ENCODE assay signal across 8 cellular contexts in genomic region chr2:178112202-178113152, GRCh38. TPM values are rescaled to one million over a fixed set of nuclear protein-coding genes. Genes with fewer than 3 reads are reported as not detected.
A peak's percentile ranks its signal among the peaks of the same experiment; 100 is the strongest.
DNase-seq lines count a peak whose midpoint lies in the region; ATAC-seq and TF ChIP-seq lines count a peak whose summit lies in the region.

Gene RBM45, plus strand, starts transcription at chr2:178112437. Its CDS starts 110 bp downstream, at chr2:178112547.

- H3K27ac ChIP-seq in PC-3 (ENCODE audit: low read length) (peak within 1 kb of the TSS; percentile 26; the same call in 1 of the 2 replicates), esophagus (ENCODE audit: low read depth in 2 of 2, low read length in 1 of 2) (peak within 1 kb of the TSS; percentile 52 to 83), muscle layer of colon (ENCODE audit: low read depth, low read length) (peak within 1 kb of the TSS; percentile 83)

- peak; percentile 91 for TF ChIP-seq CTCF in PC-3 (conservative IDR thresholded peaks at IDR 0.05; ENCODE audit: low read depth, low read length)

- H2AFZ ChIP-seq in PC-3 (ENCODE audit: low read length): peak within 1 kb of the TSS; percentile 95

- intact Hi-C loops in PC-3 (cut with micrococcal nuclease): loop anchor here (1.0 kb wide), 2 partner anchors 302 to 307 kb away; no protein-coding TSS in a partner anchor

- H3K36me3 Mint-ChIP-seq in IgD-negative memory B cell: peaks cover 2% of the 10 kb centered on the region

- POLR2A ChIA-PET in PC-3 (lab: Charles Lee; ENCODE audit: unreplicated experiment): no interaction called here

- DNase-seq in DMS53 treated with DMSO at 0.1 percent for 48 hours (lab: John Stamatoyannopoulos, UW; ENCODE audit: unreplicated experiment) (peak; percentile 94), PC-3 (peak; percentile 94), activated T-cell treated with anti-CD3 and anti-CD28 coated beads for 48 hours (ENCODE audit: low read depth) (peak; percentile 86)
- DNase-seq in stimulated activated CD8-positive, alpha-beta memory T cell treated with anti-CD3 and anti-CD28 coated beads, Interleukin-7, amount 100 ng/mL, for 24 hours (ENCODE audit: low read depth): peak; percentile 75

- H3K9me2 ChIP-seq in PC-3 (replicated peaks; ENCODE audit: low read length): no peaks in the 10 kb centered on the region

- H3K4me1 ChIP-seq in PC-3 (ENCODE audit: insufficient read depth, low read length): peaks cover 9% of the 10 kb centered on the region
- H3K4me1 ChIP-seq in esophagus (ENCODE audit: control insufficient read depth in 2 of 2, insufficient read depth in 2 of 2, low read length in 1 of 2): no peaks in the 10 kb centered on the region
- peaks cover 7% of the 10 kb centered on the region for H3K4me1 ChIP-seq in muscle layer of colon (ENCODE audit: insufficient read depth, low read length)

- H3K9ac ChIP-seq in PC-3 (ENCODE audit: low read length) (peak within 1 kb of the TSS; percentile 73), muscle layer of colon (ENCODE audit: low read length) (peak within 1 kb of the TSS; percentile 88)

- ATAC-seq in GM21529 (IDR thresholded peaks at IDR 0.05; ENCODE audit: unreplicated experiment) (peak; percentile 89), PC-3 (peak; percentile 94)

- peak within 1 kb of the TSS in 2 of 3 donors; percentile 91 to 93 for H3K27ac Mint-ChIP-seq in IgD-negative memory B cell

- CTCF ChIA-PET in PC-3 (lab: Charles Lee): interaction anchor here (0.5 to 1.5 kb wide), 2 partner anchors 302 to 307 kb away, joined by 3 to 6 read pairs; no protein-coding TSS in a partner anchor

- H3K27me3 Mint-ChIP-seq in IgD-negative memory B cell: no peaks in the 10 kb centered on the region

- H3K9me3 ChIP-seq in PC-3 (ENCODE audit: low read length) (no peaks in the 10 kb centered on the region), esophagus (ENCODE audit: control insufficient read depth in 2 of 2, insufficient read depth in 1 of 2, low read depth in 1 of 2, low read length in 1 of 2) (no peaks in the 10 kb centered on the region), muscle layer of colon (ENCODE audit: low read length) (no peaks in the 10 kb centered on the region)

- H4K20me1 ChIP-seq in PC-3 (ENCODE audit: low read length): no peaks in the 10 kb centered on the region

- no peaks in the 10 kb centered on the region for H3K9me3 Mint-ChIP-seq in IgD-negative memory B cell

- H3F3A ChIP-seq in PC-3 (ENCODE audit: low read length, unreplicated experiment): no peaks in the 10 kb centered on the region

- BruUV-seq in PC-3 (replicated peaks; lab: Mats Ljungman, UMichigan): TSS peak; percentile 56

- H3K4me2 ChIP-seq in PC-3 (ENCODE audit: low read length): peak within 1 kb of the TSS; percentile 95

- H3K4me1 Mint-ChIP-seq in IgD-negative memory B cell: peaks cover 20 to 34% (median 24%) of the 10 kb centered on the region in 3 donors

- H3K4me3 ChIP-seq in PC-3 (ENCODE audit: low read length) (peak within 1 kb of the TSS; percentile 92), esophagus (ENCODE audit: low read depth in 1 of 2, low read length in 2 of 2) (peak within 1 kb of the TSS; percentile 86 to 89), muscle layer of colon (ENCODE audit: low read depth in 1 of 2, low read length in 2 of 2) (peak within 1 kb of the TSS; percentile 67 to 98)

- H3K79me2 ChIP-seq in PC-3 (ENCODE audit: low read length): peaks cover 18% of the 10 kb centered on the region

- peak within 1 kb of the TSS; percentile 88 to 94 (median 92) for H3K4me3 Mint-ChIP-seq in IgD-negative memory B cell

- H3K27me3 ChIP-seq in PC-3 (ENCODE audit: low read length) (no peaks in the 10 kb centered on the region), esophagus (ENCODE audit: control insufficient read depth in 1 of 2, insufficient read depth in 2 of 2, low read length in 2 of 2) (no peaks in the 10 kb centered on the region), muscle layer of colon (ENCODE audit: control insufficient read depth in 1 of 2, insufficient read depth in 2 of 2, low read length in 2 of 2) (no peaks in the 10 kb centered on the region)

- 0 to 1% methylated on average over 57 to 60 of the region's 60 CpGs for WGBS in esophagus, 2 donors

- H3K36me3 ChIP-seq in PC-3 (ENCODE audit: low read depth, low read length) (no peaks in the 10 kb centered on the region), esophagus (ENCODE audit: control insufficient read depth in 2 of 2, insufficient read depth in 2 of 2, low read length in 1 of 2) (no peaks in the 10 kb centered on the region), muscle layer of colon (ENCODE audit: insufficient read depth, low read length) (no peaks in the 10 kb centered on the region)

RNA-seq across cellular contexts. Expression of gene RBM45, which starts in this region (rescaled TPM):
- 8.3 TPM for polyA plus RNA-seq in IgD-negative memory B cell
- total RNA-seq in PC-3 (2014; rRNA removed): 10.5 and 14.3 TPM in 2 replicates
- polyA plus RNA-seq in esophagus: 1 to 10 TPM; 6.8 to 8.3 TPM

Comparison
In these comparisons a context has a peak if more than half of its experiments do, and no peak if none do; other contexts are left out.
1. Peak in every context shown above with its lines: DNase-seq, ATAC-seq, H3K4me3 ChIP-seq and H3K27ac ChIP-seq.
2. H3K27ac ChIP-seq: peak in every context shown above with its lines; median percentile 83 in muscle layer of colon; 68 in esophagus; 26 in PC-3.